In the genomic region with DNA sequence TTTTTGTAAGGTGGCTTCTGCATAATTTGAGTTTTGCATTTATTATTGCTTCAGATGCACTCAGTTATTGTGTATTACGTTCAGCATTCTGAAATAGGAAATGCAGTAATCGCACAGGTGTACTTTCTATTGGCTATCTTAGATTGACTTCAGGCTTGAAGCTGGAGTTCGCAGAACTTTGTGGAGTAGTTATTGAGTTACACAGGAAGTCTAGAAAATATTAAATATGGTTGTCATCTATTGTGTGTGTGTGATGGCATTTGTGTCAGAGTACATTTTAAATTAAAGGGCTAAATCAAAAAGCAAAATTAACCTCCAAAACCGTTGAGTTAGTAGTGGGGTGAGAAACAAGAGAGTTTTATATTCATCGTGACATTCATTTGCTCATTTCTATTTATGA, we compare ENCODE assay signal across 1 cellular context.
TF ChIP-seq lines count a peak whose summit lies in the region.

No MANE protein-coding gene starts in this region.

TF ChIP-seq in K562, 482 proteins besides CTCF, POLR2A, EP300 and RAD21:
- TF ChIP-seq, protein P1, sequence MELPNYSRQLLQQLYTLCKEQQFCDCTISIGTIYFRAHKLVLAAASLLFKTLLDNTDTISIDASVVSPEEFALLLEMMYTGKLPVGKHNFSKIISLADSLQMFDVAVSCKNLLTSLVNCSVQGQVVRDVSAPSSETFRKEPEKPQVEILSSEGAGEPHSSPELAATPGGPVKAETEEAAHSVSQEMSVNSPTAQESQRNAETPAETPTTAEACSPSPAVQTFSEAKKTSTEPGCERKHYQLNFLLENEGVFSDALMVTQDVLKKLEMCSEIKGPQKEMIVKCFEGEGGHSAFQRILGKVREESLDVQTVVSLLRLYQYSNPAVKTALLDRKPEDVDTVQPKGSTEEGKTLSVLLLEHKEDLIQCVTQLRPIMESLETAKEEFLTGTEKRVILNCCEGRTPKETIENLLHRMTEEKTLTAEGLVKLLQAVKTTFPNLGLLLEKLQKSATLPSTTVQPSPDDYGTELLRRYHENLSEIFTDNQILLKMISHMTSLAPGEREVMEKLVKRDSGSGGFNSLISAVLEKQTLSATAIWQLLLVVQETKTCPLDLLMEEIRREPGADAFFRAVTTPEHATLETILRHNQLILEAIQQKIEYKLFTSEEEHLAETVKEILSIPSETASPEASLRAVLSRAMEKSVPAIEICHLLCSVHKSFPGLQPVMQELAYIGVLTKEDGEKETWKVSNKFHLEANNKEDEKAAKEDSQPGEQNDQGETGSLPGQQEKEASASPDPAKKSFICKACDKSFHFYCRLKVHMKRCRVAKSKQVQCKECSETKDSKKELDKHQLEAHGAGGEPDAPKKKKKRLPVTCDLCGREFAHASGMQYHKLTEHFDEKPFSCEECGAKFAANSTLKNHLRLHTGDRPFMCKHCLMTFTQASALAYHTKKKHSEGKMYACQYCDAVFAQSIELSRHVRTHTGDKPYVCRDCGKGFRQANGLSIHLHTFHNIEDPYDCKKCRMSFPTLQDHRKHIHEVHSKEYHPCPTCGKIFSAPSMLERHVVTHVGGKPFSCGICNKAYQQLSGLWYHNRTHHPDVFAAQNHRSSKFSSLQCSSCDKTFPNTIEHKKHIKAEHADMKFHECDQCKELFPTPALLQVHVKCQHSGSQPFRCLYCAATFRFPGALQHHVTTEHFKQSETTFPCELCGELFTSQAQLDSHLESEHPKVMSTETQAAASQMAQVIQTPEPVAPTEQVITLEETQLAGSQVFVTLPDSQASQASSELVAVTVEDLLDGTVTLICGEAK (IDR thresholded peaks at IDR 0.05) = 0 out of 2 replicates have a peak, but pooled peaks have one; percentile 9
- TF ChIP-seq, protein P1 (CRISPR knock-in tag; IDR thresholded peaks at IDR 0.05) = no peak
- 0 out of 2 replicates have a peak, but pooled peaks have one; percentile 33 for TF ChIP-seq NCOA6 (IDR thresholded peaks at IDR 0.05)
- no peak for TF ChIP-seq COPS2 (conservative IDR thresholded peaks at IDR 0.05)
- TF ChIP-seq LCOR (CRISPR knock-in tag; IDR thresholded peaks at IDR 0.05) = no peak
- peak; percentile 32 for TF ChIP-seq CHD1 (IDR thresholded peaks at IDR 0.05; ENCODE audit: low read length)
- no peak for TF ChIP-seq BHLHE40 (IDR thresholded peaks at IDR 0.05; ENCODE audit: low read length)
- no peak for TF ChIP-seq ZNF551 (CRISPR knock-in tag; IDR thresholded peaks at IDR 0.05)
- TF ChIP-seq NRF1 (conservative IDR thresholded peaks at IDR 0.05 in 1 of 2, IDR thresholded peaks at IDR 0.05 in 1 of 2) = no peak
- TF ChIP-seq, protein P2, sequence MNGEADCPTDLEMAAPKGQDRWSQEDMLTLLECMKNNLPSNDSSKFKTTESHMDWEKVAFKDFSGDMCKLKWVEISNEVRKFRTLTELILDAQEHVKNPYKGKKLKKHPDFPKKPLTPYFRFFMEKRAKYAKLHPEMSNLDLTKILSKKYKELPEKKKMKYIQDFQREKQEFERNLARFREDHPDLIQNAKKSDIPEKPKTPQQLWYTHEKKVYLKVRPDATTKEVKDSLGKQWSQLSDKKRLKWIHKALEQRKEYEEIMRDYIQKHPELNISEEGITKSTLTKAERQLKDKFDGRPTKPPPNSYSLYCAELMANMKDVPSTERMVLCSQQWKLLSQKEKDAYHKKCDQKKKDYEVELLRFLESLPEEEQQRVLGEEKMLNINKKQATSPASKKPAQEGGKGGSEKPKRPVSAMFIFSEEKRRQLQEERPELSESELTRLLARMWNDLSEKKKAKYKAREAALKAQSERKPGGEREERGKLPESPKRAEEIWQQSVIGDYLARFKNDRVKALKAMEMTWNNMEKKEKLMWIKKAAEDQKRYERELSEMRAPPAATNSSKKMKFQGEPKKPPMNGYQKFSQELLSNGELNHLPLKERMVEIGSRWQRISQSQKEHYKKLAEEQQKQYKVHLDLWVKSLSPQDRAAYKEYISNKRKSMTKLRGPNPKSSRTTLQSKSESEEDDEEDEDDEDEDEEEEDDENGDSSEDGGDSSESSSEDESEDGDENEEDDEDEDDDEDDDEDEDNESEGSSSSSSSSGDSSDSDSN (IDR thresholded peaks at IDR 0.05; ENCODE audit: borderline replicate concordance in 1 of 2, low read depth in 2 of 2, low read length in 2 of 2) = no peak
- TF ChIP-seq NCOA2 (IDR thresholded peaks at IDR 0.05; ENCODE audit: partially characterized antibody in 2 of 2) = peak in 1 of 2 experiments; percentile 42
- TF ChIP-seq, protein P3, sequence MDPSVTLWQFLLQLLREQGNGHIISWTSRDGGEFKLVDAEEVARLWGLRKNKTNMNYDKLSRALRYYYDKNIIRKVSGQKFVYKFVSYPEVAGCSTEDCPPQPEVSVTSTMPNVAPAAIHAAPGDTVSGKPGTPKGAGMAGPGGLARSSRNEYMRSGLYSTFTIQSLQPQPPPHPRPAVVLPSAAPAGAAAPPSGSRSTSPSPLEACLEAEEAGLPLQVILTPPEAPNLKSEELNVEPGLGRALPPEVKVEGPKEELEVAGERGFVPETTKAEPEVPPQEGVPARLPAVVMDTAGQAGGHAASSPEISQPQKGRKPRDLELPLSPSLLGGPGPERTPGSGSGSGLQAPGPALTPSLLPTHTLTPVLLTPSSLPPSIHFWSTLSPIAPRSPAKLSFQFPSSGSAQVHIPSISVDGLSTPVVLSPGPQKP (CRISPR knock-in tag; IDR thresholded peaks at IDR 0.05) = no peak
- TF ChIP-seq SMAD1 (IDR thresholded peaks at IDR 0.05; ENCODE audit: low read depth, low read length, partially characterized antibody) = no peak
- no peak for TF ChIP-seq MEF2D (tag; conservative IDR thresholded peaks at IDR 0.05; ENCODE audit: low read depth)
- peak; percentile 34; the same call in 1 of the 2 replicates for TF ChIP-seq GATAD2B (IDR thresholded peaks at IDR 0.05; ENCODE audit: borderline replicate concordance)
- no peak for TF ChIP-seq ZBTB8A (IDR thresholded peaks at IDR 0.05; ENCODE audit: partially characterized antibody)
TF ChIP-seq in K562: peak in this region for 5.
